8 cellular contexts compared by ENCODE assay signal in genomic region chr12:12265035-12265434, GRCh38. TPM values are rescaled to one million over a fixed set of nuclear protein-coding genes. Genes with fewer than 3 reads are reported as not detected.
DNase-seq lines count a peak whose midpoint lies in the region; ATAC-seq and TF ChIP-seq lines count a peak whose summit lies in the region.

No MANE protein-coding gene starts in this region.

- no peaks in the 10 kb centered on the region for H3K36me3 Mint-ChIP-seq in activated CD4-positive, alpha-beta T cell treated with anti-CD3 and anti-CD28 coated beads, Interleukin-2, amount 10 ng/mL, durations not matched to agents 24 days and 14 days (ENCODE audit: low read depth)

- peak overlapping the region; percentile 97 for H3K27ac ChIP-seq in suprapubic skin

- intact Hi-C loops in activated CD4-positive, alpha-beta T cell treated with anti-CD3 and anti-CD28 coated beads, Interleukin-2, amount 10 ng/mL, durations not matched to agents 24 days and 14 days (cut with micrococcal nuclease) = loop anchor here (10.0 kb wide), 1 partner anchor 70 kb away; no protein-coding TSS in a partner anchor

- H3K4me1 ChIP-seq in adipocyte (ENCODE audit: control insufficient read depth, insufficient read depth, low read length) = peaks cover 14% of the 10 kb centered on the region
- peaks cover 31% of the 10 kb centered on the region for H3K4me1 ChIP-seq in suprapubic skin

- H3K4me3 ChIP-seq in adipocyte (ENCODE audit: low read length) = peak overlapping the region; percentile 95
- peak overlapping the region; percentile 69 for H3K4me3 ChIP-seq in kidney epithelial cell (ENCODE audit: low read depth, low read length)
- H3K4me3 ChIP-seq in suprapubic skin = peak overlapping the region; percentile 57

- no peaks in the 10 kb centered on the region for H3K9me3 Mint-ChIP-seq in activated CD4-positive, alpha-beta T cell treated with anti-CD3 and anti-CD28 coated beads, Interleukin-2, amount 10 ng/mL, durations not matched to agents 24 days and 14 days

- peak overlapping the region; percentile 89 for H3K4me3 Mint-ChIP-seq in activated CD4-positive, alpha-beta T cell treated with anti-CD3 and anti-CD28 coated beads, Interleukin-2, amount 10 ng/mL, durations not matched to agents 24 days and 14 days

- peaks cover 14% of the 10 kb centered on the region for H3K4me1 Mint-ChIP-seq in activated CD4-positive, alpha-beta T cell treated with anti-CD3 and anti-CD28 coated beads, Interleukin-2, amount 10 ng/mL, durations not matched to agents 24 days and 14 days

- TF ChIP-seq POLR2A in suprapubic skin (IDR thresholded peaks at IDR 0.05) = no peak

- TF ChIP-seq CTCF in kidney epithelial cell (IDR thresholded peaks at IDR 0.05; ENCODE audit: insufficient read depth, low read length, poor library complexity, severe bottlenecking) (no peak), suprapubic skin (IDR thresholded peaks at IDR 0.05) (no peak)

- H3K9me3 ChIP-seq in adipocyte (ENCODE audit: control insufficient read depth, low read length) (no peaks in the 10 kb centered on the region), suprapubic skin (no peaks in the 10 kb centered on the region)

- no peaks in the 10 kb centered on the region for H3K36me3 ChIP-seq in adipocyte (ENCODE audit: control insufficient read depth, insufficient read depth, low read length, severe bottlenecking)
- H3K36me3 ChIP-seq in kidney epithelial cell (ENCODE audit: control insufficient read depth, insufficient read depth, low read length) = no peaks in the 10 kb centered on the region
- H3K36me3 ChIP-seq in suprapubic skin = no peaks in the 10 kb centered on the region

- TF ChIP-seq EP300 in suprapubic skin (IDR thresholded peaks at IDR 0.05) = no peak

- ATAC-seq in GM18907 (IDR thresholded peaks at IDR 0.05; ENCODE audit: unreplicated experiment) = no peak

- peaks cover 46% of the 10 kb centered on the region for H3K27me3 Mint-ChIP-seq in activated CD4-positive, alpha-beta T cell treated with anti-CD3 and anti-CD28 coated beads, Interleukin-2, amount 10 ng/mL, durations not matched to agents 24 days and 14 days

- H3K27me3 ChIP-seq in adipocyte (replicated peaks; ENCODE audit: control insufficient read depth, insufficient read depth, low read length) = no peaks in the 10 kb centered on the region
- H3K27me3 ChIP-seq in kidney epithelial cell (ENCODE audit: control insufficient read depth, insufficient read depth, low read length) = no peaks in the 10 kb centered on the region
- no peaks in the 10 kb centered on the region for H3K27me3 ChIP-seq in suprapubic skin

- H3K27ac Mint-ChIP-seq in activated CD4-positive, alpha-beta T cell treated with anti-CD3 and anti-CD28 coated beads, Interleukin-2, amount 10 ng/mL, durations not matched to agents 24 days and 14 days = no peak overlapping the region

- 35% methylated on average over 3 of the region's 3 CpGs for WGBS in suprapubic skin

- H3K9ac ChIP-seq in adipocyte (ENCODE audit: low read length) = peak overlapping the region; percentile 100

- DNase-seq in activated CD4-positive, alpha-beta T cell treated with anti-CD3 and anti-CD28 coated beads, Interleukin-2, amount 10 ng/mL, durations not matched to agents 24 days and 14 days = no peak
- DNase-seq in activated CD4-positive, alpha-beta T cell treated with anti-CD3 and anti-CD28 coated beads, Interleukin-2, amount 50 U/mL, for 4 hours = no peak
- DNase-seq in adipocyte (ENCODE audit: low read depth) (no peak), kidney epithelial cell (ENCODE audit: low read depth) (no peak), suprapubic skin (ENCODE audit: low spot score in 2 of 2) (no peak), middle frontal gyrus (ENCODE audit: extremely low spot score, low spot score) (no peak), NCI-H2227 (lab: John Stamatoyannopoulos, UW; ENCODE audit: unreplicated experiment) (no peak)

RNA-seq across cellular contexts. Expression of gene LRP6, which starts 1.8 kb away (rescaled TPM):
- total RNA-seq in activated CD4-positive, alpha-beta T cell treated with anti-CD3 and anti-CD28 coated beads, Interleukin-2, amount 10 ng/mL, durations not matched to agents 24 days and 14 days = 5.8 and 8.4 TPM in 2 replicates
- total RNA-seq in kidney epithelial cell (15.2 and 20.3 TPM in 2 replicates), suprapubic skin (10 to 100 TPM; 13.3 to 39.9 (median 33.9) TPM)
